ENCODE assay signal across 8 cellular contexts in the genomic region with DNA sequence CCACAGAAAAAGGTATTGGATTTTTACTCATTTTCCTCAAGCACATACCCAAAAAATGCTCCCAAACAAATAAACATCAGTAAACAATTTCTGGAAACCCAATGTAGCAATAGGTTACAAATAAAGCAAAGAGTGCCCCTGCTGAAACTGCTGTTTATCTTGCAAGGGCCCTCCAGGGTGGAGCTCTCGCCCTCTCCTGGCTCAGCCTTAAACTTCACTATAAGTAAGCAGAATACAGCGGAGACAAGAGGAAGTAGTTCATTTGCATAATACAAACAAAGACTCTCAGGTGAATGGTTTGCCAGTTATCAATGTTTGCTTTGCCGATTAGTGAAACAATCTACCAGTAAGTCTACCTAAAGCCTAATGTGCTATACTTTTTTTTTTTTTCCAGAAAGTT.
DNase-seq lines count a peak whose midpoint lies in the region; ATAC-seq and TF ChIP-seq lines count a peak whose summit lies in the region.

No MANE protein-coding gene starts in this region.

- intact Hi-C loops in activated T-helper 1 cell treated with anti-CD3 and anti-CD28 coated beads, Interleukin-12 subunit alpha, Interleukin-12 subunit beta, Interleukin-2, Interleukin-4 antibody, amounts not matched to agents 30 ng/mL and 10 ng/mL and 1 ng/mL, durations not matched to agents 14 hours and 24 hours and 36 hours (cut with micrococcal nuclease), result no loop called here

- H3K9me3 ChIP-seq in T-helper 17 cell (ENCODE audit: control insufficient read depth, low read length, poor library complexity, severe bottlenecking), result no peaks in the 10 kb centered on the region
- H3K9me3 ChIP-seq in suprapubic skin, result no peaks in the 10 kb centered on the region

- H3K4me3 ChIP-seq in fibroblast of pulmonary artery (replicated peaks; ENCODE audit: low read depth, low read length) (no peak overlapping the region), suprapubic skin (no peak overlapping the region)

- no peaks in the 10 kb centered on the region for H3K36me3 ChIP-seq in suprapubic skin

- H3K4me3 Mint-ChIP-seq in activated T-helper 1 cell treated with anti-CD3 and anti-CD28 coated beads, Interleukin-12 subunit alpha, Interleukin-12 subunit beta, Interleukin-2, Interleukin-4 antibody, amounts not matched to agents 30 ng/mL and 10 ng/mL and 1 ng/mL, durations not matched to agents 14 hours and 24 hours and 36 hours, result no peak overlapping the region
- H3K4me3 Mint-ChIP-seq in T-helper 17 cell, result no peak overlapping the region

- no peak overlapping the region for H3K27ac ChIP-seq in suprapubic skin

- no peaks in the 10 kb centered on the region for H3K4me1 ChIP-seq in suprapubic skin

- peaks cover 2% of the 10 kb centered on the region for H3K27me3 Mint-ChIP-seq in activated T-helper 1 cell treated with anti-CD3 and anti-CD28 coated beads, Interleukin-12 subunit alpha, Interleukin-12 subunit beta, Interleukin-2, Interleukin-4 antibody, amounts not matched to agents 30 ng/mL and 10 ng/mL and 1 ng/mL, durations not matched to agents 14 hours and 24 hours and 36 hours (ENCODE audit: insufficient read depth)
- H3K27me3 Mint-ChIP-seq in T-helper 17 cell, result peaks cover 12% of the 10 kb centered on the region

- H3K27me3 ChIP-seq in suprapubic skin, result no peaks in the 10 kb centered on the region

- TF ChIP-seq EP300 in suprapubic skin (IDR thresholded peaks at IDR 0.05), result no peak

- TF ChIP-seq POLR2A in suprapubic skin (IDR thresholded peaks at IDR 0.05), result no peak

- H3K4me1 Mint-ChIP-seq in activated T-helper 1 cell treated with anti-CD3 and anti-CD28 coated beads, Interleukin-12 subunit alpha, Interleukin-12 subunit beta, Interleukin-2, Interleukin-4 antibody, amounts not matched to agents 30 ng/mL and 10 ng/mL and 1 ng/mL, durations not matched to agents 14 hours and 24 hours and 36 hours (ENCODE audit: low read depth), result no peaks in the 10 kb centered on the region
- H3K4me1 Mint-ChIP-seq in T-helper 17 cell, result no peaks in the 10 kb centered on the region

- H3K36me3 Mint-ChIP-seq in activated T-helper 1 cell treated with anti-CD3 and anti-CD28 coated beads, Interleukin-12 subunit alpha, Interleukin-12 subunit beta, Interleukin-2, Interleukin-4 antibody, amounts not matched to agents 30 ng/mL and 10 ng/mL and 1 ng/mL, durations not matched to agents 14 hours and 24 hours and 36 hours (ENCODE audit: low read depth), result no peaks in the 10 kb centered on the region
- no peaks in the 10 kb centered on the region for H3K36me3 Mint-ChIP-seq in T-helper 17 cell (ENCODE audit: low read depth)

- H3K9me3 Mint-ChIP-seq in activated T-helper 1 cell treated with anti-CD3 and anti-CD28 coated beads, Interleukin-12 subunit alpha, Interleukin-12 subunit beta, Interleukin-2, Interleukin-4 antibody, amounts not matched to agents 30 ng/mL and 10 ng/mL and 1 ng/mL, durations not matched to agents 14 hours and 24 hours and 36 hours, result no peaks in the 10 kb centered on the region

- 61% methylated on average over 3 of the region's 3 CpGs for WGBS in suprapubic skin

- DNase-seq in GM10266 (ENCODE audit: extremely low spot score) (no peak), Kasumi-1 (lab: John Stamatoyannopoulos, UW) (peak; percentile 21 to 28), fibroblast of pulmonary artery (ENCODE audit: low read depth) (peak; percentile 1), amygdala (lab: John Stamatoyannopoulos, UW) (no peak), T-helper 17 cell (no peak), suprapubic skin (ENCODE audit: low spot score in 2 of 2) (no peak)
- DNase-seq in activated T-helper 1 cell treated with anti-CD3 and anti-CD28 coated beads, Interleukin-12 subunit alpha, Interleukin-12 subunit beta, Interleukin-2, Interleukin-4 antibody, amounts not matched to agents 30 ng/mL and 10 ng/mL and 1 ng/mL, durations not matched to agents 14 hours and 24 hours and 36 hours (ENCODE audit: low spot score), result no peak

- H3K27ac Mint-ChIP-seq in activated T-helper 1 cell treated with anti-CD3 and anti-CD28 coated beads, Interleukin-12 subunit alpha, Interleukin-12 subunit beta, Interleukin-2, Interleukin-4 antibody, amounts not matched to agents 30 ng/mL and 10 ng/mL and 1 ng/mL, durations not matched to agents 14 hours and 24 hours and 36 hours, result no peak overlapping the region
- no peak overlapping the region for H3K27ac Mint-ChIP-seq in T-helper 17 cell

- ATAC-seq in GM21528 (IDR thresholded peaks at IDR 0.05; ENCODE audit: low FRiP score, unreplicated experiment) (peak; percentile 94), T-helper 17 cell (no peak)

- TF ChIP-seq CTCF in GM10266 (IDR thresholded peaks at IDR 0.05; ENCODE audit: control insufficient read depth, insufficient read depth, low read depth, missing control alignments), result peak; percentile 1
- peak; percentile 23 for TF ChIP-seq CTCF in fibroblast of pulmonary artery (IDR thresholded peaks at IDR 0.05; ENCODE audit: low read length, missing control alignments)
- TF ChIP-seq CTCF in suprapubic skin (IDR thresholded peaks at IDR 0.05), result no peak

Comparison
In these comparisons a context has a peak if more than half of its experiments do, and no peak if none do; other contexts are left out.
1. DNase-seq: peak in Kasumi-1 (2 of 2) and fibroblast of pulmonary artery (single experiment); none in GM10266 (single experiment), amygdala (0 of 56), activated T-helper 1 cell treated with anti-CD3 and anti-CD28 coated beads, Interleukin-12 subunit alpha, Interleukin-12 subunit beta, Interleukin-2, Interleukin-4 antibody, amounts not matched to agents 30 ng/mL and 10 ng/mL and 1 ng/mL, durations not matched to agents 14 hours and 24 hours and 36 hours (single experiment), T-helper 17 cell (0 of 3) and suprapubic skin (0 of 2).
2. CTCF ChIP-seq: peak in GM10266 (single experiment) and fibroblast of pulmonary artery (single experiment); none in suprapubic skin (0 of 2).